In the genomic region with DNA sequence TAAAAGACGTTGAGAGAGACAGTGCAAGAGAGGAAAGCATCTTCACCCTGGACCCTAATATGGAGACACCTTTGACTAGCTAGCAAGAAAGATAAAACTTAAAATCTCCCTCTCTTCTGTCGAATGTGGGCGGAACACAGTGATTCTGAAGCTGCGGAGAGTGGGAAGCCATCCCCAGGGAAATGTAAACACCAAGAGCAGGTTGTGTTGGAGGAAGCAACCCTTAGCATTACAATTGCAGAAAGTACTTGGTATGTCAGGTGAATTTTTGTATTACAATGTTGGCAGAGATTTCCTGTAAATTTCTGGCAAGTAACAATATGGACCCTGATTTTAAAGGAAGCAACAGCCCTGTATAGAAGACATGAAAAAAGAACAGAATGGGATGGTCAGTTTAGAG, we compare ENCODE assay signal across 1 cellular context.
TF ChIP-seq lines count a peak whose summit lies in the region.

No MANE protein-coding gene starts in this region.

TF ChIP-seq in WTC11, 78 proteins besides CTCF, POLR2A, EP300 and RAD21 (continued from another document):
- TF ChIP-seq, protein P1, sequence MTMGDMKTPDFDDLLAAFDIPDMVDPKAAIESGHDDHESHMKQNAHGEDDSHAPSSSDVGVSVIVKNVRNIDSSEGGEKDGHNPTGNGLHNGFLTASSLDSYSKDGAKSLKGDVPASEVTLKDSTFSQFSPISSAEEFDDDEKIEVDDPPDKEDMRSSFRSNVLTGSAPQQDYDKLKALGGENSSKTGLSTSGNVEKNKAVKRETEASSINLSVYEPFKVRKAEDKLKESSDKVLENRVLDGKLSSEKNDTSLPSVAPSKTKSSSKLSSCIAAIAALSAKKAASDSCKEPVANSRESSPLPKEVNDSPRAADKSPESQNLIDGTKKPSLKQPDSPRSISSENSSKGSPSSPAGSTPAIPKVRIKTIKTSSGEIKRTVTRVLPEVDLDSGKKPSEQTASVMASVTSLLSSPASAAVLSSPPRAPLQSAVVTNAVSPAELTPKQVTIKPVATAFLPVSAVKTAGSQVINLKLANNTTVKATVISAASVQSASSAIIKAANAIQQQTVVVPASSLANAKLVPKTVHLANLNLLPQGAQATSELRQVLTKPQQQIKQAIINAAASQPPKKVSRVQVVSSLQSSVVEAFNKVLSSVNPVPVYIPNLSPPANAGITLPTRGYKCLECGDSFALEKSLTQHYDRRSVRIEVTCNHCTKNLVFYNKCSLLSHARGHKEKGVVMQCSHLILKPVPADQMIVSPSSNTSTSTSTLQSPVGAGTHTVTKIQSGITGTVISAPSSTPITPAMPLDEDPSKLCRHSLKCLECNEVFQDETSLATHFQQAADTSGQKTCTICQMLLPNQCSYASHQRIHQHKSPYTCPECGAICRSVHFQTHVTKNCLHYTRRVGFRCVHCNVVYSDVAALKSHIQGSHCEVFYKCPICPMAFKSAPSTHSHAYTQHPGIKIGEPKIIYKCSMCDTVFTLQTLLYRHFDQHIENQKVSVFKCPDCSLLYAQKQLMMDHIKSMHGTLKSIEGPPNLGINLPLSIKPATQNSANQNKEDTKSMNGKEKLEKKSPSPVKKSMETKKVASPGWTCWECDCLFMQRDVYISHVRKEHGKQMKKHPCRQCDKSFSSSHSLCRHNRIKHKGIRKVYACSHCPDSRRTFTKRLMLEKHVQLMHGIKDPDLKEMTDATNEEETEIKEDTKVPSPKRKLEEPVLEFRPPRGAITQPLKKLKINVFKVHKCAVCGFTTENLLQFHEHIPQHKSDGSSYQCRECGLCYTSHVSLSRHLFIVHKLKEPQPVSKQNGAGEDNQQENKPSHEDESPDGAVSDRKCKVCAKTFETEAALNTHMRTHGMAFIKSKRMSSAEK (CRISPR knock-in tag; IDR thresholded peaks at IDR 0.05; ENCODE audit: borderline replicate concordance): no peak
- TF ChIP-seq, protein P2, sequence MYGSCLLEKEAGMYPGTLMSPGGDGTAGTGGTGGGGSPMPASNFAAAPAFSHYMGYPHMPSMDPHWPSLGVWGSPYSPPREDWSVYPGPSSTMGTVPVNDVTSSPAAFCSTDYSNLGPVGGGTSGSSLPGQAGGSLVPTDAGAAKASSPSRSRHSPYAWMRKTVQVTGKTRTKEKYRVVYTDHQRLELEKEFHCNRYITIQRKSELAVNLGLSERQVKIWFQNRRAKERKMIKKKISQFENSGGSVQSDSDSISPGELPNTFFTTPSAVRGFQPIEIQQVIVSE (CRISPR knock-in tag; IDR thresholded peaks at IDR 0.05; ENCODE audit: borderline replicate concordance): no peak
- TF ChIP-seq TEAD1 (CRISPR knock-in tag; IDR thresholded peaks at IDR 0.05) (peak; percentile 33; the same call in 1 of the 2 replicates), TCF7 (CRISPR knock-in tag; IDR thresholded peaks at IDR 0.05; ENCODE audit: low read depth) (no peak), ETV6 (CRISPR knock-in tag; IDR thresholded peaks at IDR 0.05) (peak; percentile 53; the same call in 1 of the 2 replicates), CREM (CRISPR knock-in tag; IDR thresholded peaks at IDR 0.05) (no peak)
